In genomic region chr19:46600393-46601317, GRCh38 we compare ENCODE assay signal across 8 cellular contexts. TPM values are rescaled to one million over a fixed set of nuclear protein-coding genes. Genes with fewer than 3 reads are reported as not detected.
DNase-seq lines count a peak whose midpoint lies in the region; ATAC-seq, FAIRE-seq and TF ChIP-seq lines count a peak whose summit lies in the region.

No MANE protein-coding gene starts in this region.

- H3K4me1 ChIP-seq in adrenal gland (replicated peaks in 1 of 2) (peaks cover 27 to 34% of the 10 kb centered on the region in 2 donors), upper lobe of left lung (peaks cover 23 to 32% (median 28%) of the 10 kb centered on the region in 4 donors)

- ATAC-seq in HG02763 (IDR thresholded peaks at IDR 0.05; ENCODE audit: unreplicated experiment) = peak; percentile 76
- peak; percentile 93 to 94 for ATAC-seq in left cardiac atrium
- peak; percentile 96 for ATAC-seq in upper lobe of left lung (ENCODE audit: low FRiP score in 2 of 2)

- intact Hi-C loops in adrenal gland (cut with DNase I) = no loop called here
- intact Hi-C loops in left cardiac atrium (cut with DNase I) = no loop called here
- intact Hi-C loops in posterior cingulate gyrus (cut with DNase I) = no loop called here

- peak overlapping the region; percentile 12 to 80 (median 72) for H3K4me3 ChIP-seq in adrenal gland
- H3K4me3 ChIP-seq in upper lobe of left lung = peak overlapping the region; percentile 21 to 100 (median 88)

- H3K27me3 ChIP-seq in adrenal gland (no peaks in the 10 kb centered on the region), upper lobe of left lung (no peaks in the 10 kb centered on the region)

- TF ChIP-seq CTCF in adrenal gland (IDR thresholded peaks at IDR 0.05) = peak in 1 of 6 experiments; percentile 14
- TF ChIP-seq CTCF in upper lobe of left lung (IDR thresholded peaks at IDR 0.05) = peak in 2 of 6 experiments; percentile 3 to 21

- peaks cover 0 to 3% of the 10 kb centered on the region in 2 donors for H3K36me3 ChIP-seq in adrenal gland (replicated peaks in 1 of 2)
- H3K36me3 ChIP-seq in upper lobe of left lung = peaks cover 0 to 7% (median 5%) of the 10 kb centered on the region in 4 donors

- peak; percentile 97 for FAIRE-seq in GM12891 (lab: Jason Lieb, UNC)

- DNase-seq in GM12891 (ENCODE audit: insufficient read length, low spot score) (peak; percentile 95), NCI-H1417 (lab: John Stamatoyannopoulos, UW) (peak; percentile 97 to 99 (median 97)), SW480 (ENCODE audit: low spot score) (peak; percentile 96), adrenal gland (peak; percentile 97 to 99 (median 98)), left cardiac atrium (peak; percentile 98), posterior cingulate gyrus (peak; percentile 92 to 99 (median 96)), upper lobe of left lung (peak; percentile 93 to 99)

- 1 to 2% (median 1%) methylated on average over 36 to 93 of the region's 93 CpGs for WGBS in adrenal gland, 4 donors
- 1 to 5% methylated on average over 24 to 28 of the region's 93 CpGs for WGBS in upper lobe of left lung, 2 donors

- TF ChIP-seq POLR2A in GM12891 (IDR thresholded peaks at IDR 0.05; ENCODE audit: low read depth, low read length) (peak; percentile 89), adrenal gland (IDR thresholded peaks at IDR 0.05) (peak; percentile 49 to 71), upper lobe of left lung (IDR thresholded peaks at IDR 0.05) (peak in 3 of 4 donors; percentile 58 to 70 (median 64))

- H3K27ac ChIP-seq in adrenal gland (peak overlapping the region; percentile 88 to 100 (median 91)), upper lobe of left lung (peak overlapping the region; percentile 97 to 99 (median 98))

- H3K9me3 ChIP-seq in adrenal gland (replicated peaks in 1 of 3) (no peaks in the 10 kb centered on the region), upper lobe of left lung (no peaks in the 10 kb centered on the region)

- TF ChIP-seq EP300 in upper lobe of left lung (IDR thresholded peaks at IDR 0.05) = peak in 1 of 4 donors; percentile 19

TF ChIP-seq in GM12891, 5 proteins besides CTCF, POLR2A, EP300 and RAD21:
- TF ChIP-seq SPI1 (IDR thresholded peaks at IDR 0.05; ENCODE audit: low read depth, low read length) (peak; percentile 3), POU2F2 (IDR thresholded peaks at IDR 0.05; ENCODE audit: low read depth, low read length) (peak; percentile 52; the same call in 1 of the 2 replicates), PAX5 (IDR thresholded peaks at IDR 0.05; ENCODE audit: insufficient read depth, low read length, severe bottlenecking) (peak; percentile 99), TAF1 (IDR thresholded peaks at IDR 0.05; ENCODE audit: low read depth, low read length) (0 out of 2 replicates have a peak, but pooled peaks have one; percentile 39), POLR2AphosphoS5 (IDR thresholded peaks at IDR 0.05; ENCODE audit: low read depth, low read length) (peak; percentile 87; the same call in 1 of the 2 replicates)

RNA-seq across cellular contexts. Expression of gene CALM3, which starts 0.5 kb away (rescaled TPM):
- 361 TPM for polyA plus RNA-seq in GM12891 (2012; ENCODE audit: low read depth, missing spikeins)
- 100 to 1,000 TPM; 177 to 334 (median 278) TPM for total RNA-seq in adrenal gland
- 100 to 1,000 TPM; 219 to 579 (median 372) TPM for polyA plus RNA-seq in adrenal gland
- total RNA-seq in left cardiac atrium = 100 to 1,000 TPM; 229 to 241 TPM
- total RNA-seq in upper lobe of left lung = 100 to 1,000 TPM in 4 of 6 donors, 10 to 100 TPM in 2; 74.4 to 176 (median 123) TPM

RNA-seq across cellular contexts. Expression of gene PTGIR, which starts 24.2 kb away (rescaled TPM):
- 12.3 TPM for polyA plus RNA-seq in GM12891 (2012; ENCODE audit: low read depth, missing spikeins)
- total RNA-seq in adrenal gland (10 to 100 TPM in 4 of 8 donors, 1 to 10 TPM in 4; 3.8 to 24.8 (median 9.8) TPM), left cardiac atrium (10 to 100 TPM in 1 of 2 donors, 1 to 10 TPM in 1; 5.5 to 14.8 TPM), upper lobe of left lung (10 to 100 TPM in 3 of 6 donors, 1 to 10 TPM in 3; 6.4 to 26.0 (median 11.1) TPM)
- 10 to 100 TPM in 2 of 3 donors, 1 to 10 TPM in 1; 2.5 to 21.1 (median 11.6) TPM for polyA plus RNA-seq in adrenal gland

RNA-seq across cellular contexts. Expression of gene GNG8, which starts 35.3 kb away (rescaled TPM):
- 3.2 TPM for polyA plus RNA-seq in GM12891 (2012; ENCODE audit: low read depth, missing spikeins)
- total RNA-seq in adrenal gland (1 to 10 TPM in 1 of 8 donors, not detected in 7; 3.9 TPM), left cardiac atrium (1 to 10 TPM in 1 of 2 donors, not detected in 1; 5.2 TPM), upper lobe of left lung (not detected)
- not detected for polyA plus RNA-seq in adrenal gland

Comparison
In these comparisons a context has a peak if more than half of its experiments do, and no peak if none do; other contexts are left out.
1. Peak in every context shown above with its lines: DNase-seq, ATAC-seq, H3K4me3 ChIP-seq and H3K27ac ChIP-seq.